ENCODE assay signal across 15 cellular contexts in genomic region chr16:31148281-31148728, GRCh38. TPM values are rescaled to one million over a fixed set of nuclear protein-coding genes. Genes with fewer than 3 reads are reported as not detected.
DNase-seq lines count a peak whose midpoint lies in the region; ATAC-seq and TF ChIP-seq lines count a peak whose summit lies in the region.
"Had no signal": no experiment of that assay in that cellular context is flagged by ENCODE, and none has a peak within 500 bp of the region (broad histone marks: within the 10 kb centered on the region; RNA-seq: fewer than 3 reads in every experiment).

No MANE protein-coding gene starts in this region.

- no peak overlapping the region for H3K23ac ChIP-seq in mesendoderm (ENCODE audit: low read length)

- H3K18ac ChIP-seq in mesendoderm (ENCODE audit: low read length): no peak overlapping the region

- no peak overlapping the region for H2BK5ac ChIP-seq in mesendoderm (ENCODE audit: low read length)

- H3K4me3 Mint-ChIP-seq in stimulated activated naive CD8-positive, alpha-beta T cell treated with anti-CD3 and anti-CD28 coated beads, Interleukin-15, amount 100 ng/mL, for 72 hours: no peak overlapping the region
- H3K4me3 Mint-ChIP-seq: natural killer cell treated with Interleukin-12 subunit alpha and Interleukin-12 subunit beta and Interleukin-15 and Interleukin-18, amount 100 ng/mL, for 72 hours had no signal

- peaks cover 8% of the 10 kb centered on the region for H3K27me3 Mint-ChIP-seq in stimulated activated naive CD8-positive, alpha-beta T cell treated with anti-CD3 and anti-CD28 coated beads, Interleukin-15, amount 100 ng/mL, for 72 hours

- H3K27ac Mint-ChIP-seq in stimulated activated naive CD8-positive, alpha-beta T cell treated with anti-CD3 and anti-CD28 coated beads, Interleukin-15, amount 100 ng/mL, for 72 hours: no peak overlapping the region
- H3K27ac Mint-ChIP-seq: natural killer cell treated with Interleukin-12 subunit alpha and Interleukin-12 subunit beta and Interleukin-15 and Interleukin-18, amount 100 ng/mL, for 72 hours had no signal

- no peaks in the 10 kb centered on the region for H3K79me1 ChIP-seq in mesendoderm (ENCODE audit: low read length)

- H2BK120ac ChIP-seq in mesendoderm (ENCODE audit: low read depth, low read length): no peak overlapping the region

- TF ChIP-seq POLR2A in esophagus squamous epithelium (IDR thresholded peaks at IDR 0.05): no peak

- H3K9ac ChIP-seq in mesendoderm (ENCODE audit: low read length): peak overlapping the region; percentile 61

- peak overlapping the region in 3 of 4 donors; percentile 15 to 49 (median 21) for H3K4me3 ChIP-seq in esophagus squamous epithelium
- peak overlapping the region; percentile 25 for H3K4me3 ChIP-seq in mesendoderm (ENCODE audit: low read length)
- no peak overlapping the region for H3K4me3 ChIP-seq in effector memory CD4-positive, alpha-beta T cell (ENCODE audit: insufficient read depth, low read depth, low read length, poor library complexity, severe bottlenecking)

- peak overlapping the region; percentile 88 for H3K4me2 ChIP-seq in mesendoderm (ENCODE audit: low read length)

- H3K36me3 ChIP-seq in esophagus squamous epithelium (no peaks in the 10 kb centered on the region), mesendoderm (ENCODE audit: control insufficient read depth, insufficient read depth, low read length) (no peaks in the 10 kb centered on the region)
- H3K36me3 ChIP-seq in effector memory CD4-positive, alpha-beta T cell (ENCODE audit: control insufficient read depth, insufficient read depth, low read length): no peaks in the 10 kb centered on the region

- no peaks in the 10 kb centered on the region for H3K9me3 Mint-ChIP-seq in stimulated activated naive CD8-positive, alpha-beta T cell treated with anti-CD3 and anti-CD28 coated beads, Interleukin-15, amount 100 ng/mL, for 72 hours
- H3K9me3 Mint-ChIP-seq: natural killer cell treated with Interleukin-12 subunit alpha and Interleukin-12 subunit beta and Interleukin-15 and Interleukin-18, amount 100 ng/mL, for 72 hours had no signal

- peak; percentile 47 for ATAC-seq in stimulated activated naive CD8-positive, alpha-beta T cell treated with anti-CD3 and anti-CD28 coated beads, Interleukin-15, amount 100 ng/mL, for 72 hours
- ATAC-seq in stimulated activated naive CD8-positive, alpha-beta T cell treated with anti-CD3 and anti-CD28 coated beads, Interleukin-15, Interleukin-2, amounts not matched to agents 100 U/mL and 50 U/mL, for 24 hours: no peak

- H2AK5ac ChIP-seq in mesendoderm (ENCODE audit: low read length): no peak overlapping the region

- no peaks in the 10 kb centered on the region for H3K9me3 ChIP-seq in esophagus squamous epithelium
- no peaks in the 10 kb centered on the region for H3K9me3 ChIP-seq in effector memory CD4-positive, alpha-beta T cell (ENCODE audit: control insufficient read depth, low read length)

- no peak overlapping the region for H3K4ac ChIP-seq in mesendoderm (ENCODE audit: low read depth, low read length)

- no peak for DNase-seq in stimulated activated naive CD8-positive, alpha-beta T cell treated with anti-CD3 and anti-CD28 coated beads, Interleukin-15, amount 100 ng/mL, for 72 hours
- no peak for DNase-seq in stimulated activated naive CD8-positive, alpha-beta T cell treated with anti-CD3 and anti-CD28 coated beads, Interleukin-15, Interleukin-2, amounts not matched to agents 100 U/mL and 50 U/mL, for 24 hours
- DNase-seq in esophagus squamous epithelium (lab: John Stamatoyannopoulos, UW) (no peak), mesendoderm (no peak), caudate nucleus (lab: John Stamatoyannopoulos, UW) (no peak), 8988T (no peak), NOMO-1 treated with dmso at 0.1 percent for 144 hours (lab: John Stamatoyannopoulos, UW; ENCODE audit: unreplicated experiment) (no peak)
- no peak for DNase-seq in effector memory CD4-positive, alpha-beta T cell
- DNase-seq: activated T-cell treated with anti-CD3 and anti-CD28 coated beads for 4 hours; effector CD4-positive, alpha-beta T cell; hippocampal formation; NCI-H446 treated with DMSO at 0.1 percent for 48 hours; SHP77 had no signal

- H4K8ac ChIP-seq in mesendoderm (ENCODE audit: low read depth, low read length): no peak overlapping the region

- WGBS in esophagus squamous epithelium, 2 donors: 27% methylated on average over 7 of the region's 40 CpGs; no CpG with 5 or more reads in 1 of the 2 donors
- no CpG with 5 or more reads among the region's 40 CpGs for WGBS in mesendoderm (ENCODE audit: extremely low coverage, insufficient coverage, low lambda C conversion rate)

- H3K27me3 ChIP-seq in esophagus squamous epithelium (peaks cover 0 to 51% (median 0%) of the 10 kb centered on the region in 4 donors), mesendoderm (ENCODE audit: insufficient read depth, low read length, poor library complexity) (peaks cover 3% of the 10 kb centered on the region)
- no peaks in the 10 kb centered on the region for H3K27me3 ChIP-seq in effector memory CD4-positive, alpha-beta T cell (replicated peaks; ENCODE audit: control insufficient read depth, insufficient read depth, low read length, poor library complexity, severe bottlenecking)

- H4K5ac ChIP-seq in mesendoderm (ENCODE audit: low read length): no peak overlapping the region

- TF ChIP-seq CTCF in esophagus squamous epithelium (IDR thresholded peaks at IDR 0.05): peak in 1 of 6 experiments; percentile 28

- H3K4me1 ChIP-seq in esophagus squamous epithelium (peaks cover 4 to 27% (median 5%) of the 10 kb centered on the region in 3 donors), mesendoderm (ENCODE audit: control insufficient read depth, low read depth, low read length) (no peaks in the 10 kb centered on the region)
- H3K4me1 ChIP-seq in effector memory CD4-positive, alpha-beta T cell (ENCODE audit: control insufficient read depth, insufficient read depth, low read length, poor library complexity, severe bottlenecking): no peaks in the 10 kb centered on the region

- H3K27ac ChIP-seq in esophagus squamous epithelium (no peak overlapping the region), mesendoderm (ENCODE audit: low read depth, low read length) (no peak overlapping the region), caudate nucleus (ENCODE audit: low read depth, low read length) (no peak overlapping the region)
- no peak overlapping the region for H3K27ac ChIP-seq in effector memory CD4-positive, alpha-beta T cell (ENCODE audit: insufficient read depth, low read length, poor library complexity, severe bottlenecking)

- H3K79me2 ChIP-seq in mesendoderm (ENCODE audit: control insufficient read depth, insufficient read depth, low read length): no peaks in the 10 kb centered on the region

- intact Hi-C loops in esophagus squamous epithelium (cut with DNase I): no loop called here

- H3K56ac ChIP-seq in mesendoderm (ENCODE audit: low read length): peak overlapping the region; percentile 88

- H2BK15ac ChIP-seq in mesendoderm (replicated peaks; ENCODE audit: low read depth): no peak overlapping the region

- peaks cover 4% of the 10 kb centered on the region for H3K4me1 Mint-ChIP-seq in stimulated activated naive CD8-positive, alpha-beta T cell treated with anti-CD3 and anti-CD28 coated beads, Interleukin-15, amount 100 ng/mL, for 72 hours

RNA-seq across cellular contexts. Expression of gene PRSS36, which starts 1.6 kb away (rescaled TPM):
- 1 to 10 TPM in 2 of 4 donors, under 1 TPM in 2; 0.38 to 4.2 (median 1.9) TPM for total RNA-seq in esophagus squamous epithelium
- 0.39 TPM for polyA plus RNA-seq in mesendoderm (2013, experiment 1 of 2)
- polyA plus RNA-seq in mesendoderm (2013, experiment 2 of 2): 0.32 TPM

RNA-seq across cellular contexts. Expression of gene PRSS8, which starts 12.8 kb away (rescaled TPM):
- 100 to 1,000 TPM in 1 of 4 donors, 10 to 100 TPM in 3; 39.2 to 121 (median 49.2) TPM for total RNA-seq in esophagus squamous epithelium
- 64.9 TPM for polyA plus RNA-seq in mesendoderm (2013, experiment 1 of 2)
- 65.6 TPM for polyA plus RNA-seq in mesendoderm (2013, experiment 2 of 2)
- total RNA-seq: LHCN-M2; natural killer cell treated with Interleukin-12 subunit alpha and Interleukin-12 subunit beta and Interleukin-15 and Interleukin-18, amount 100 ng/mL, for 72 hours had no signal

RNA-seq across cellular contexts. Expression of gene KAT8, which starts 30.8 kb away (rescaled TPM):
- total RNA-seq in esophagus squamous epithelium: 10 to 100 TPM; 25.7 to 57.2 (median 30.4) TPM
- 33.3 TPM for polyA plus RNA-seq in mesendoderm (2013, experiment 1 of 2)
- 35.2 TPM for polyA plus RNA-seq in mesendoderm (2013, experiment 2 of 2)

RNA-seq across cellular contexts. Expression of gene FUS, which starts 31.6 kb away (rescaled TPM):
- 10 to 100 TPM; 30.2 to 97.8 (median 55.1) TPM for total RNA-seq in esophagus squamous epithelium
- 1,268 TPM for polyA plus RNA-seq in mesendoderm (2013, experiment 1 of 2)
- 1,201 TPM for polyA plus RNA-seq in mesendoderm (2013, experiment 2 of 2)

RNA-seq across cellular contexts. Expression of gene BCKDK, which starts 40.1 kb away (rescaled TPM):
- total RNA-seq in esophagus squamous epithelium: 10 to 100 TPM; 26.6 to 39.8 (median 33.5) TPM
- polyA plus RNA-seq in mesendoderm (2013, experiment 1 of 2): 38.4 TPM
- polyA plus RNA-seq in mesendoderm (2013, experiment 2 of 2): 38.4 TPM
